19 cellular contexts compared by ENCODE assay signal in the genomic region with DNA sequence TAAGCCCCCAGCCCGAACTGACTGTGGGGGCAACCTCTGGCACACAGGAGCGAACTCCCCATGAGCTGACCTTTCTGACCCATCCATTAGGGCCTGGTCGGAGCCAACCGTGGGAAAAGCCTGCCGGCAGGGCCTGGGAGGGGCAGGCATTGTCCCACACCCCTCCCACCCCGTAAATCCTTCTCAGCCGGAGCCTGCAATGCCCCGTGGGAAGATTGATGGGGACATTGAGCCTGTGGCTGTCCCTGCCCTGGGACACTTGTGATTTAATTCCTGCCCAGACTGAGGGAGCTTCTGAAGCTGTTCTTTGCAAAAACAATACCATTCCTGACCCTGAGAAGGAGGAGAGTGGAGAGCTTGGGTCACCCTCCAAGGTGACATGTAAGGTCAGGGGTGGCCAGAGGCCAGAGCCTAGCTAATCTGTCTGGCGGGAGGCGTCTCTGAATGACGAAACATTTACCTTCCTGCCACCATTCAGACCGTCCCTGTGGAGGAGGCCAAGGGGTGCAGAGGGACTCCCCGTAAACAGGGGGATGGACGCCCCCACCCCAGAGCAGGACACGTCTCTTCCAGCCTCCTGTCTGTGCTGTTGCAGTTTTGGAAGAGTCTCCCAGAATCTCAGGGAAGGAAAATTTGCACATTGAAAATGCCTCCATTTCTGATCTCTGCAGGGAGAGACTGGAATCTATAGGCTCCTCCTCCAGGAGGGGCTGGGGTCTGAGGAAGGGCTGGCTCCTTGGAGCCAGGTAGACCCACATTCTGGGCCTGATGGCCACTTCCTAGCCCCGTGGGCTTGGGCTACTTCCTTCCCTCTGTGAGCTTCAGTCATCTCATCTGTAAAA. TPM values are rescaled to one million over a fixed set of nuclear protein-coding genes. Genes with fewer than 3 reads are reported as not detected.
DNase-seq lines count a peak whose midpoint lies in the region; ATAC-seq, FAIRE-seq and TF ChIP-seq lines count a peak whose summit lies in the region.
"Had no signal": no experiment of that assay in that cellular context is flagged by ENCODE, and none has a peak within 500 bp of the region (broad histone marks: within the 10 kb centered on the region; RNA-seq: fewer than 3 reads in every experiment).

No MANE protein-coding gene starts in this region.

- no peaks in the 10 kb centered on the region; the same call in 2 of the 3 replicates for H3K9me3 Mint-ChIP-seq in GM23338
- H3K9me3 Mint-ChIP-seq: activated T-helper 2 cell treated with anti-CD3 and anti-CD28 coated beads, Interferon-gamma antibody, Interleukin-2, Interleukin-4, amounts not matched to agents 10 μg/mL and 5 μg/mL and 100 μg/mL, durations not matched to agents 14 hours and 24 hours and 36 hours; CD4-positive, alpha-beta T cell had no signal

- H3K4me3 ChIP-seq in GM23338 = no peak overlapping the region
- H3K4me3 ChIP-seq in SJSA1 = no peak overlapping the region
- no peak overlapping the region for H3K4me3 ChIP-seq in kidney (ENCODE audit: low read length in 2 of 2)
- H3K4me3 ChIP-seq: colonic mucosa, psoas muscle had no signal

- no peaks in the 10 kb centered on the region for H3F3A ChIP-seq in GM23338 (replicated peaks; ENCODE audit: low read depth)

- H3K4me2 ChIP-seq in GM23338 = no peak overlapping the region

- DNase-seq in GM23338 (ENCODE audit: low spot score) (no peak), SJSA1 (ENCODE audit: low read depth in 1 of 2, low spot score in 2 of 2) (peak in 1 of 2 experiments; percentile 43), kidney (peak; percentile 60), posterior vena cava (ENCODE audit: low spot score) (peak; percentile 53), foreskin keratinocyte (no peak), NCI-H345 treated with DMSO at 0.1 percent for 48 hours (lab: John Stamatoyannopoulos, UW; ENCODE audit: unreplicated experiment) (no peak), GM03348 (ENCODE audit: low spot score) (no peak), hypothalamus (lab: John Stamatoyannopoulos, UW) (no peak)
- DNase-seq: CD4-positive, alpha-beta T cell; colonic mucosa; DND-41; Kasumi-1; NCI-H1417 treated with DMSO at 0.1 percent for 48 hours; NCI-H226; SHP77; stimulated activated naive CD8-positive, alpha-beta T cell treated with anti-CD3 and anti-CD28 coated beads, Interleukin-15, Interleukin-2, amounts not matched to agents 100 U/mL and 50 U/mL, for 24 hours; T-helper 2 cell had no signal

- H3K36me3 ChIP-seq in GM23338 (ENCODE audit: insufficient read depth) (no peaks in the 10 kb centered on the region), SJSA1 (peaks cover 15% of the 10 kb centered on the region), kidney (ENCODE audit: control insufficient read depth in 1 of 2, insufficient read depth in 2 of 2, low read length in 2 of 2) (no peaks in the 10 kb centered on the region)
- H3K36me3 ChIP-seq: colonic mucosa had no signal

- H4K20me1 ChIP-seq in GM23338 (replicated peaks; ENCODE audit: insufficient read depth) = no peaks in the 10 kb centered on the region

- peak overlapping the region; percentile 43; the same call in 1 of the 2 replicates for H2AFZ ChIP-seq in GM23338

- H3K4me3 Mint-ChIP-seq in GM23338 = no peak overlapping the region
- H3K4me3 Mint-ChIP-seq: CD4-positive, alpha-beta T cell had no signal

- ATAC-seq in GM23338 (peak; percentile 12; the same call in 2 of the 3 replicates), foreskin keratinocyte (no peak)
- ATAC-seq: psoas muscle; stimulated activated naive CD8-positive, alpha-beta T cell treated with anti-CD3 and anti-CD28 coated beads, Interleukin-15, Interleukin-2, amounts not matched to agents 100 U/mL and 50 U/mL, for 24 hours had no signal

- no peaks in the 10 kb centered on the region for H3K9me3 ChIP-seq in SJSA1 (replicated peaks)
- no peaks in the 10 kb centered on the region for H3K9me3 ChIP-seq in kidney (ENCODE audit: control insufficient read depth in 1 of 2, low read length in 2 of 2)
- H3K9me3 ChIP-seq: colonic mucosa, psoas muscle had no signal

- H3K27me3 ChIP-seq in GM23338 (ENCODE audit: insufficient read depth) (no peaks in the 10 kb centered on the region), SJSA1 (replicated peaks) (no peaks in the 10 kb centered on the region), foreskin keratinocyte (no peaks in the 10 kb centered on the region)
- H3K27me3 ChIP-seq: colonic mucosa had no signal

- intact Hi-C loops in kidney (cut with DNase I) (no loop called here), posterior vena cava (cut with DNase I) (no loop called here)

- H3K27ac ChIP-seq in GM23338 (ENCODE audit: low read depth) (no peak overlapping the region), SJSA1 (peak overlapping the region; percentile 57), kidney (ENCODE audit: low read depth in 2 of 2, low read length in 2 of 2) (no peak overlapping the region), foreskin keratinocyte (no peak overlapping the region)
- H3K27ac ChIP-seq: colonic mucosa, psoas muscle had no signal

- no peaks in the 10 kb centered on the region for H3K9me2 ChIP-seq in GM23338 (ENCODE audit: insufficient read depth)

- FAIRE-seq in kidney (lab: Jason Lieb, UNC) = no peak

- peaks cover 3% of the 10 kb centered on the region; the same call in 2 of the 3 replicates for H3K36me3 Mint-ChIP-seq in GM23338 (ENCODE audit: low read depth)

- H3K9ac ChIP-seq in kidney (ENCODE audit: low read length in 2 of 2) = peak overlapping the region in 1 of 2 donors; percentile 7

- H3K4me1 Mint-ChIP-seq in GM23338 = peaks cover 20% of the 10 kb centered on the region

- H3K4me1 ChIP-seq in GM23338 (ENCODE audit: insufficient read depth) = peaks cover 6% of the 10 kb centered on the region
- peaks cover 76% of the 10 kb centered on the region for H3K4me1 ChIP-seq in SJSA1 (replicated peaks)
- H3K4me1 ChIP-seq in kidney (ENCODE audit: control insufficient read depth in 1 of 2, insufficient read depth in 1 of 2, low read depth in 1 of 2, low read length in 2 of 2) = peaks cover 0 to 27% of the 10 kb centered on the region in 2 donors
- peaks cover 23% of the 10 kb centered on the region for H3K4me1 ChIP-seq in foreskin keratinocyte
- H3K4me1 ChIP-seq: colonic mucosa, psoas muscle had no signal

- peaks cover 30% of the 10 kb centered on the region for H3K27me3 Mint-ChIP-seq in GM23338 (ENCODE audit: insufficient read depth, low read depth, poor library complexity)
- H3K27me3 Mint-ChIP-seq: CD4-positive, alpha-beta T cell had no signal

- no peaks in the 10 kb centered on the region for H3K79me2 ChIP-seq in GM23338 (replicated peaks; ENCODE audit: insufficient read depth)

- no peak for TF ChIP-seq CTCF in GM23338 (conservative IDR thresholded peaks at IDR 0.05; ENCODE audit: low read depth in 2 of 2)
- no peak for TF ChIP-seq CTCF in kidney (IDR thresholded peaks at IDR 0.05; ENCODE audit: borderline replicate concordance, extremely low read depth, insufficient read depth)
- no peak for TF ChIP-seq CTCF in foreskin keratinocyte (conservative IDR thresholded peaks at IDR 0.05)

- H3K27ac Mint-ChIP-seq in GM23338 = no peak overlapping the region
- H3K27ac Mint-ChIP-seq: activated T-helper 2 cell treated with anti-CD3 and anti-CD28 coated beads, Interferon-gamma antibody, Interleukin-2, Interleukin-4, amounts not matched to agents 10 μg/mL and 5 μg/mL and 100 μg/mL, durations not matched to agents 14 hours and 24 hours and 36 hours; CD4-positive, alpha-beta T cell had no signal

TF ChIP-seq in GM23338, 12 proteins besides CTCF, POLR2A, EP300 and RAD21:
- TF ChIP-seq ZNF331 (CRISPR knock-in tag; IDR thresholded peaks at IDR 0.05; ENCODE audit: low read depth) = no peak
- no peak for TF ChIP-seq STAT1 (IDR thresholded peaks at IDR 0.05; ENCODE audit: unreplicated experiment)
- no peak for TF ChIP-seq EZH2 (IDR thresholded peaks at IDR 0.05; ENCODE audit: low read depth, unreplicated experiment)
- no peak for TF ChIP-seq JUNB (IDR thresholded peaks at IDR 0.05; ENCODE audit: unreplicated experiment)

RNA-seq across cellular contexts. Expression of gene HS6ST1, which starts 51.2 kb away (rescaled TPM):
- 76.4 and 106 TPM in 2 replicates for total RNA-seq in GM23338 (2014; rRNA removed; shearing (Covaris generic))
- polyA plus RNA-seq in GM23338 (2016; fragmentation: Nextera tagmentation; extraction: Ambion mirVana) (21.1 and 22.5 TPM in 2 replicates), kidney (ENCODE audit: insufficient read depth, low read depth, low replicate concordance) (49.6 TPM), foreskin keratinocyte (15.8 and 17.9 TPM in 2 replicates)
- 120 and 160 TPM in 2 replicates for total RNA-seq in SJSA1 (2014; rRNA removed; shearing (Covaris generic))
- total RNA-seq in kidney (73.9 TPM), posterior vena cava (10 to 100 TPM; 16.9 to 22.4 TPM), foreskin keratinocyte (26.6 and 31.3 TPM in 2 replicates)

Comparison
In these comparisons a context has a peak if more than half of its experiments do, and no peak if none do; other contexts are left out.
1. DNase-seq: peak in kidney (single experiment) and posterior vena cava (single experiment); none in GM23338 (single experiment), foreskin keratinocyte (0 of 2), NCI-H345 treated with DMSO at 0.1 percent for 48 hours (single experiment), GM03348 (single experiment) and hypothalamus (0 of 51).